Comparison of ENCODE assay signal across 22 cellular contexts in genomic region chr6:144178323-144178722, GRCh38. TPM values are rescaled to one million over a fixed set of nuclear protein-coding genes. Genes with fewer than 3 reads are reported as not detected.
DNase-seq lines count a peak whose midpoint lies in the region; ATAC-seq and TF ChIP-seq lines count a peak whose summit lies in the region.
"Had no signal": no experiment of that assay in that cellular context is flagged by ENCODE, and none has a peak within 500 bp of the region (broad histone marks: within the 10 kb centered on the region; RNA-seq: fewer than 3 reads in every experiment).

No MANE protein-coding gene starts in this region.

- 90 to 95% (median 94%) methylated on average over 3 of the region's 3 CpGs for WGBS in psoas muscle, 3 donors
- WGBS in prostate gland, result 92% methylated on average over 3 of the region's 3 CpGs

- H3K27me3 Mint-ChIP-seq in activated CD8-positive, alpha-beta T cell treated with anti-CD3 and anti-CD28 coated beads for 36 hours, result no peaks in the 10 kb centered on the region
- no peaks in the 10 kb centered on the region for H3K27me3 Mint-ChIP-seq in activated CD8-positive, alpha-beta T cell treated with anti-CD3 and anti-CD28 coated beads, Interleukin-2, amount 10 ng/mL, durations not matched to agents 7 days and 5 days (ENCODE audit: low read depth)
- no peaks in the 10 kb centered on the region for H3K27me3 Mint-ChIP-seq in central memory CD8-positive, alpha-beta T cell
- H3K27me3 Mint-ChIP-seq: B cell; CD4-positive, alpha-beta T cell had no signal

- ATAC-seq in activated CD8-positive, alpha-beta T cell treated with anti-CD3 and anti-CD28 coated beads for 36 hours, result peak; percentile 71
- ATAC-seq in activated CD8-positive, alpha-beta T cell treated with anti-CD3 and anti-CD28 coated beads, Interleukin-2, amount 10 ng/mL, durations not matched to agents 7 days and 5 days, result no peak
- ATAC-seq in central memory CD8-positive, alpha-beta T cell (replicated peaks; ENCODE audit: extremely low read depth, poor library complexity, severe bottlenecking), result peak; percentile 24
- no peak for ATAC-seq in psoas muscle
- ATAC-seq: HCT116, PC-3 had no signal

- H3K4me1 Mint-ChIP-seq in activated CD8-positive, alpha-beta T cell treated with anti-CD3 and anti-CD28 coated beads for 36 hours (ENCODE audit: low read depth), result peaks cover 48% of the 10 kb centered on the region
- H3K4me1 Mint-ChIP-seq in activated CD8-positive, alpha-beta T cell treated with anti-CD3 and anti-CD28 coated beads, Interleukin-2, amount 10 ng/mL, durations not matched to agents 7 days and 5 days (ENCODE audit: low read depth), result peaks cover 21% of the 10 kb centered on the region
- H3K4me1 Mint-ChIP-seq in central memory CD8-positive, alpha-beta T cell, result peaks cover 62% of the 10 kb centered on the region

- DNase-seq in activated CD8-positive, alpha-beta T cell treated with anti-CD3 and anti-CD28 coated beads for 36 hours, result no peak
- DNase-seq in activated CD8-positive, alpha-beta T cell treated with anti-CD3 and anti-CD28 coated beads, Interleukin-2, amount 10 ng/mL, durations not matched to agents 7 days and 5 days, result no peak
- DNase-seq in stimulated activated CD4-positive, alpha-beta T cell treated with anti-CD3 and anti-CD28 coated beads, Interleukin-4, amount 100 ng/mL, for 24 hours, result peak; percentile 18
- DNase-seq in stimulated activated CD4-positive, alpha-beta T cell treated with anti-CD3 and anti-CD28 coated beads, Interleukin-4, amount 100 ng/mL, for 4 hours, result no peak
- DNase-seq in central memory CD8-positive, alpha-beta T cell (ENCODE audit: low spot score in 2 of 2), result no peak
- DNase-seq in psoas muscle (no peak), prostate gland (ENCODE audit: low spot score) (no peak)
- DNase-seq: CD4-positive, alpha-beta T cell; DMS153; GF-D8; GOT3; Kasumi-1; MG63; NCI-H1048; NCI-H1436; NCI-H2029 treated with DMSO at 0.1 percent for 48 hours; NCI-H2171; NCI-H526; PC-3; RPMI8226 had no signal

- H3K27me3 ChIP-seq in psoas muscle (ENCODE audit: insufficient read depth in 3 of 3, low read length in 2 of 3) (no peaks in the 10 kb centered on the region), prostate gland (replicated peaks; ENCODE audit: insufficient read depth) (no peaks in the 10 kb centered on the region)
- H3K27me3 ChIP-seq: MG63 had no signal

- no peak overlapping the region for H3K27ac Mint-ChIP-seq in activated CD8-positive, alpha-beta T cell treated with anti-CD3 and anti-CD28 coated beads for 36 hours
- H3K27ac Mint-ChIP-seq in activated CD8-positive, alpha-beta T cell treated with anti-CD3 and anti-CD28 coated beads, Interleukin-2, amount 10 ng/mL, durations not matched to agents 7 days and 5 days, result no peak overlapping the region
- no peak overlapping the region for H3K27ac Mint-ChIP-seq in central memory CD8-positive, alpha-beta T cell (ENCODE audit: low read depth)
- H3K27ac Mint-ChIP-seq: B cell; CD4-positive, alpha-beta T cell had no signal

- POLR2A ChIA-PET in activated CD8-positive, alpha-beta T cell treated with anti-CD3 and anti-CD28 coated beads for 36 hours (lab: Charles Lee), result interaction anchor here (0.9 to 1.3 kb wide), 2 partner anchors 13 to 36 kb away, joined by 3 read pairs; no protein-coding TSS in a partner anchor
- POLR2A ChIA-PET in activated CD8-positive, alpha-beta T cell treated with anti-CD3 and anti-CD28 coated beads, Interleukin-2, amount 10 ng/mL, durations not matched to agents 7 days and 5 days (lab: Charles Lee), result no interaction called here

- TF ChIP-seq POLR2A in prostate gland (IDR thresholded peaks at IDR 0.05), result no peak

- no peaks in the 10 kb centered on the region for H3K9me3 Mint-ChIP-seq in activated CD8-positive, alpha-beta T cell treated with anti-CD3 and anti-CD28 coated beads for 36 hours
- no peaks in the 10 kb centered on the region for H3K9me3 Mint-ChIP-seq in activated CD8-positive, alpha-beta T cell treated with anti-CD3 and anti-CD28 coated beads, Interleukin-2, amount 10 ng/mL, durations not matched to agents 7 days and 5 days (ENCODE audit: insufficient read depth)
- no peaks in the 10 kb centered on the region for H3K9me3 Mint-ChIP-seq in central memory CD8-positive, alpha-beta T cell
- H3K9me3 Mint-ChIP-seq: CD4-positive, alpha-beta T cell had no signal

- H3K27ac ChIP-seq in psoas muscle (no peak overlapping the region), prostate gland (no peak overlapping the region)

- no peak overlapping the region for H3K4me3 ChIP-seq in psoas muscle
- no peak overlapping the region for H3K4me3 ChIP-seq in prostate gland
- H3K4me3 ChIP-seq: MG63 had no signal

- H3K36me3 Mint-ChIP-seq in activated CD8-positive, alpha-beta T cell treated with anti-CD3 and anti-CD28 coated beads for 36 hours (ENCODE audit: low read depth), result peaks cover 40% of the 10 kb centered on the region
- H3K36me3 Mint-ChIP-seq in activated CD8-positive, alpha-beta T cell treated with anti-CD3 and anti-CD28 coated beads, Interleukin-2, amount 10 ng/mL, durations not matched to agents 7 days and 5 days (ENCODE audit: low read depth), result peaks cover 33% of the 10 kb centered on the region
- H3K36me3 Mint-ChIP-seq in central memory CD8-positive, alpha-beta T cell (ENCODE audit: insufficient read depth), result peaks cover 7% of the 10 kb centered on the region

- intact Hi-C loops in activated CD8-positive, alpha-beta T cell treated with anti-CD3 and anti-CD28 coated beads for 36 hours (cut with micrococcal nuclease), result no loop called here
- intact Hi-C loops in psoas muscle (cut with DNase I) (no loop called here), prostate gland (cut with DNase I) (no loop called here)

- H3K36me3 ChIP-seq in psoas muscle (ENCODE audit: insufficient read depth in 1 of 2, low read depth in 1 of 2), result no peaks in the 10 kb centered on the region
- no peaks in the 10 kb centered on the region for H3K36me3 ChIP-seq in prostate gland
- H3K36me3 ChIP-seq: MG63 had no signal

- no peak overlapping the region for H3K4me3 Mint-ChIP-seq in activated CD8-positive, alpha-beta T cell treated with anti-CD3 and anti-CD28 coated beads for 36 hours
- no peak overlapping the region for H3K4me3 Mint-ChIP-seq in activated CD8-positive, alpha-beta T cell treated with anti-CD3 and anti-CD28 coated beads, Interleukin-2, amount 10 ng/mL, durations not matched to agents 7 days and 5 days
- H3K4me3 Mint-ChIP-seq in central memory CD8-positive, alpha-beta T cell, result no peak overlapping the region
- H3K4me3 Mint-ChIP-seq: CD4-positive, alpha-beta T cell had no signal

- H3K4me1 ChIP-seq in psoas muscle (no peaks in the 10 kb centered on the region), prostate gland (replicated peaks) (no peaks in the 10 kb centered on the region)

- TF ChIP-seq CTCF in activated CD8-positive, alpha-beta T cell treated with anti-CD3 and anti-CD28 coated beads for 36 hours (IDR thresholded peaks at IDR 0.05), result no peak
- TF ChIP-seq CTCF in psoas muscle (IDR thresholded peaks at IDR 0.05) (no peak), prostate gland (IDR thresholded peaks at IDR 0.05) (no peak)

- CTCF ChIA-PET in activated CD8-positive, alpha-beta T cell treated with anti-CD3 and anti-CD28 coated beads for 36 hours (lab: Charles Lee), result interaction anchor here (1.0 kb wide), 1 partner anchor 23 kb away, joined by 3 read pairs; no protein-coding TSS in a partner anchor
- CTCF ChIA-PET in activated CD8-positive, alpha-beta T cell treated with anti-CD3 and anti-CD28 coated beads, Interleukin-2, amount 10 ng/mL, durations not matched to agents 7 days and 5 days (lab: Charles Lee), result interaction anchor here (1.0 kb wide), 1 partner anchor 19 kb away, joined by 3 read pairs; no protein-coding TSS in a partner anchor

- H3K9me3 ChIP-seq in psoas muscle (no peaks in the 10 kb centered on the region), prostate gland (no peaks in the 10 kb centered on the region)
- H3K9me3 ChIP-seq: MG63 had no signal

RNA-seq across cellular contexts. Expression of gene STX11, which starts 28.0 kb away (rescaled TPM):
- 10 to 100 TPM; 19.4 to 20.7 TPM for total RNA-seq in activated CD8-positive, alpha-beta T cell treated with anti-CD3 and anti-CD28 coated beads for 36 hours
- total RNA-seq in activated CD8-positive, alpha-beta T cell treated with anti-CD3 and anti-CD28 coated beads, Interleukin-2, amount 10 ng/mL, durations not matched to agents 7 days and 5 days, result 10 to 100 TPM; 13.9 to 14.1 TPM
- total RNA-seq in psoas muscle (1 to 10 TPM; 1.4 to 2.8 (median 1.7) TPM), prostate gland (1 to 10 TPM; 1.4 to 8.0 TPM)
- 1 to 10 TPM; 1.2 to 4.6 (median 1.4) TPM for polyA plus RNA-seq in psoas muscle

Comparison
In these comparisons a context has a peak if more than half of its experiments do, and no peak if none do; other contexts are left out.
1. ATAC-seq: peak in activated CD8-positive, alpha-beta T cell treated with anti-CD3 and anti-CD28 coated beads for 36 hours (single experiment) and central memory CD8-positive, alpha-beta T cell (single experiment); none in activated CD8-positive, alpha-beta T cell treated with anti-CD3 and anti-CD28 coated beads, Interleukin-2, amount 10 ng/mL, durations not matched to agents 7 days and 5 days (single experiment) and psoas muscle (0 of 4).